21 cellular contexts compared by ENCODE assay signal in genomic region chr4:16866974-16867373, GRCh38. TPM values are rescaled to one million over a fixed set of nuclear protein-coding genes. Genes with fewer than 3 reads are reported as not detected.
"Had no signal": no experiment of that assay in that cellular context is flagged by ENCODE, and none has a peak within 500 bp of the region (broad histone marks: within the 10 kb centered on the region; RNA-seq: fewer than 3 reads in every experiment).

No MANE protein-coding gene starts in this region.

- H3K4me1 ChIP-seq: colonic mucosa, gastroesophageal sphincter, pancreas, right lobe of liver, testis, tibial nerve, vagina had no signal

- H3K27ac ChIP-seq: colonic mucosa, epithelial cell of prostate, esophagus muscularis mucosa, gastroesophageal sphincter, hepatocyte, pancreas, right lobe of liver, testis, tibial nerve, upper lobe of right lung, vagina had no signal

- ATAC-seq: gastroesophageal sphincter; pancreas; right lobe of liver; stimulated activated memory B cell treated with anti-CD40 and anti-IgM and Interleukin-4, amounts not matched to agents 10 μg/mL and 1 μg/mL and 100 μg/mL, for 72 hours; upper lobe of right lung had no signal

- FAIRE-seq: pancreas had no signal

- H3K27me3 ChIP-seq: colonic mucosa, esophagus muscularis mucosa, gastroesophageal sphincter, hepatocyte, pancreas, right lobe of liver, testis, tibial nerve, upper lobe of right lung, vagina had no signal

- H3K36me3 ChIP-seq: colonic mucosa, esophagus muscularis mucosa, gastroesophageal sphincter, pancreas, right lobe of liver, tibial nerve, upper lobe of right lung, vagina had no signal

- H2AFZ ChIP-seq: hepatocyte had no signal

- H3K79me2 ChIP-seq: hepatocyte had no signal

- H3K4me3 ChIP-seq: colonic mucosa, esophagus muscularis mucosa, gastroesophageal sphincter, hepatocyte, pancreas, right lobe of liver, testis, tibial nerve, upper lobe of right lung, vagina had no signal

- H3K4me2 ChIP-seq: hepatocyte had no signal

- H3K9me3 ChIP-seq: colonic mucosa, esophagus muscularis mucosa, gastroesophageal sphincter, pancreas, right lobe of liver, testis, tibial nerve, upper lobe of right lung, vagina had no signal

- DNase-seq: colonic mucosa; effector CD4-positive, alpha-beta T cell; glutamatergic neuron; midbrain; naive B cell; occipital lobe; pancreas; right lobe of liver; stimulated activated CD4-positive, alpha-beta T cell treated with anti-CD3 and anti-CD28 coated beads, Interleukin-15, amount 100 ng/mL, for 24 hours; stimulated activated CD4-positive, alpha-beta T cell treated with anti-CD3 and anti-CD28 coated beads, Interleukin-1b, Interleukin-23, amount 100 ng/mL, for 48 hours; stimulated activated CD4-positive, alpha-beta T cell treated with anti-CD3 and anti-CD28 coated beads, Interleukin-4, amount 100 ng/mL, for 24 hours; testis; upper lobe of right lung had no signal

RNA-seq across cellular contexts. Expression of gene LDB2, which starts 31.5 kb away (rescaled TPM):
- total RNA-seq: progenitor cell of endocrine pancreas had no signal
